Comparison of ENCODE assay signal across 1 cellular context in genomic region chr11:128492461-128492860, GRCh38.
TF ChIP-seq lines count a peak whose summit lies in the region.

No MANE protein-coding gene starts in this region.

TF ChIP-seq in SK-N-SH treated with all-trans-retinoic acid at 6 μM for 48 hours, 23 proteins besides CTCF, POLR2A, EP300 and RAD21 (continued from another document):
- TF ChIP-seq, protein P1, sequence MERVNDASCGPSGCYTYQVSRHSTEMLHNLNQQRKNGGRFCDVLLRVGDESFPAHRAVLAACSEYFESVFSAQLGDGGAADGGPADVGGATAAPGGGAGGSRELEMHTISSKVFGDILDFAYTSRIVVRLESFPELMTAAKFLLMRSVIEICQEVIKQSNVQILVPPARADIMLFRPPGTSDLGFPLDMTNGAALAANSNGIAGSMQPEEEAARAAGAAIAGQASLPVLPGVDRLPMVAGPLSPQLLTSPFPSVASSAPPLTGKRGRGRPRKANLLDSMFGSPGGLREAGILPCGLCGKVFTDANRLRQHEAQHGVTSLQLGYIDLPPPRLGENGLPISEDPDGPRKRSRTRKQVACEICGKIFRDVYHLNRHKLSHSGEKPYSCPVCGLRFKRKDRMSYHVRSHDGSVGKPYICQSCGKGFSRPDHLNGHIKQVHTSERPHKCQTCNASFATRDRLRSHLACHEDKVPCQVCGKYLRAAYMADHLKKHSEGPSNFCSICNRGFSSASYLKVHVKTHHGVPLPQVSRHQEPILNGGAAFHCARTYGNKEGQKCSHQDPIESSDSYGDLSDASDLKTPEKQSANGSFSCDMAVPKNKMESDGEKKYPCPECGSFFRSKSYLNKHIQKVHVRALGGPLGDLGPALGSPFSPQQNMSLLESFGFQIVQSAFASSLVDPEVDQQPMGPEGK (CRISPR knock-in tag; IDR thresholded peaks at IDR 0.05; ENCODE audit: borderline replicate concordance): no peak
- TF ChIP-seq ZFP3 (CRISPR knock-in tag; IDR thresholded peaks at IDR 0.05): no peak
- no peak for TF ChIP-seq GLIS3 (CRISPR knock-in tag; IDR thresholded peaks at IDR 0.05)
- TF ChIP-seq CSDC2 (CRISPR knock-in tag; IDR thresholded peaks at IDR 0.05): no peak
- no peak for TF ChIP-seq ZNF8 (CRISPR knock-in tag; IDR thresholded peaks at IDR 0.05)
- TF ChIP-seq PPARA (CRISPR knock-in tag; IDR thresholded peaks at IDR 0.05; ENCODE audit: borderline replicate concordance): no peak
